ENCODE assay signal across 7 cellular contexts in the genomic region with DNA sequence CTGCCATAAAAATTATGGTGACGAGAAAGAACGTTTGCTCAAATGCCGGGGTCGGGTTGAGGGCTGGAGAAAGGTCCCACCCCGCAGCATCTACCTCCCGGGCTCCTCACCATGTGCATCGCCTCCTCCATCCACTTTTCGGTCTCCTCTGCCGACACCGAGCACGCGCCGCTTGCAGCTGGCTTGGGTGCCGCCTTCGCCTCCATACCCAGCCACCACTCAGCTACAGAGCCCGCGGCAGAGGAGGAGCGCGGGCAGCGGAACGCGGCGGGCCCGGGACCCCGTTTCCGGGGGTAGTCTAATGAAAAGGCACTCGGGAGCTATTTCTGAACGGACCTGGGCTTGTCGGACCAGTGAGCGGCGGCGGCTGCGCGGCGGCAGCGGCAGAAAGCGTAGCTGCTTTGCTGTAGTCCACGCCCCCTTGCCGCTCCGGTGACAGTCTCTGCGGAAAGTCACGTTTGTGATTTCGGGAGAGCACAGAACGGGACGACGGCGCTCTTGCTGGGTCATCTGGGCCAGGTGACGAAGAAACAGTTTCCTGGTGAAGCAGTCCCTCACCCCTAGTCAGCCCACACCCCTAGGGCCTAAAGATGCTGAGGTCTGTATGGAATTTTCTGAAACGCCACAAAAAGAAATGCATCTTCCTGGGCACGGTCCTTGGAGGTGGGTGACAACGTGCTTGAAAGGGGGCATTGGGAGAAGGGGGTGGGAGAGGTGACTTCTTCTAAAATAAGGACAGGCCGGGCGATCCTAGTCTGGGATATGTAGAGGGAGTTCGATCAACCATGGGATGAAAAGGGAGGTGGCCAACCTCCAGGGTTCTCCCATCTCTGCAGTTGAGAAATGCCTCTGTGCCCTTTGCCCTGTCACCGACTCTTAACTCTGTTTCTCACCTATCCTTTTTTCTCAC.
A peak's percentile ranks its signal among the peaks of the same experiment; 100 is the strongest.
DNase-seq lines count a peak whose midpoint lies in the region; ATAC-seq and TF ChIP-seq lines count a peak whose summit lies in the region.

ADAT2 (minus strand) TSS at position 243 of the 910 bp plus-strand sequence; CDS start at position 206, 37 bp downstream.
PEX3 (plus strand) TSS at position 353 of the 910 bp plus-strand sequence; CDS start at position 591, 238 bp downstream.

- in situ Hi-C loops in astrocyte of the spinal cord (cut with HindIII; ENCODE audit: low sequenced_read_pairs): no loop called here

- H3K4me3 ChIP-seq in astrocyte of the spinal cord (ENCODE audit: low read depth, low read length): peak within 1 kb of the TSS; percentile 93

- DNase-seq in NCI-H2081 treated with DMSO at 0.1 percent for 48 hours (lab: John Stamatoyannopoulos, UW): peak; percentile 78
- DNase-seq in T1000 (lab: John Stamatoyannopoulos, UW): peak; percentile 87
- DNase-seq in astrocyte of the spinal cord (ENCODE audit: low read depth, low spot score): peak; percentile 97
- peak; percentile 87 to 88 for DNase-seq in hippocampal formation (lab: John Stamatoyannopoulos, UW)
- peak; percentile 97 for DNase-seq in retina

- ATAC-seq in GM18519 (IDR thresholded peaks at IDR 0.05; ENCODE audit: low FRiP score, unreplicated experiment): peak; percentile 94
- peak; percentile 99 for ATAC-seq in HG03045 (IDR thresholded peaks at IDR 0.05; ENCODE audit: unreplicated experiment)

- no peak for TF ChIP-seq CTCF in astrocyte of the spinal cord (IDR thresholded peaks at IDR 0.05; ENCODE audit: low read depth, low read length)

Comparison
In these comparisons a context has a peak if more than half of its experiments do, and no peak if none do; other contexts are left out.
1. Peak in every context shown above with its lines: DNase-seq, ATAC-seq and H3K4me3 ChIP-seq.